ENCODE assay signal across 1 cellular context in the genomic region with DNA sequence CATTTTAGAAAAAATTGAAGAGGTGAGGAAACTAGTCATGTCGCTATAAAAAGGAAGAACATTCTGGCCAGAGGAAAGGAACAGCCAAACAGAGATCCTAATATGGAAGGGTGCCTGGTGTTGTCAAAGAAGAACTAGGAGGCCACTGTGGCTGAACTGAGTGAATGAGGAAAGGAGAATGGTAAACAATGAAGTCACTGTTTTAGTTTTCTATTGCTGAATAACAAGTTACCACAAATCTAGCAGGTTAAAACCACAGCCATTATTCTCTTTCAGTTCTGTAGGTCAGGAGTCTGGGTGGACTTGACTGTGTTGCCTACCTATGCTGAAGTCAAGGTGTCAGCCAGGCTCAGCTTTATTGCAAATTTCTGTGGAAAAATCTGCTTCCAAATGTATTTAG.
TF ChIP-seq lines count a peak whose summit lies in the region.

No MANE protein-coding gene starts in this region.

TF ChIP-seq in GM12878, 131 proteins besides CTCF, POLR2A, EP300 and RAD21 (continued from another document and continues in another):
- TF ChIP-seq, protein P1, sequence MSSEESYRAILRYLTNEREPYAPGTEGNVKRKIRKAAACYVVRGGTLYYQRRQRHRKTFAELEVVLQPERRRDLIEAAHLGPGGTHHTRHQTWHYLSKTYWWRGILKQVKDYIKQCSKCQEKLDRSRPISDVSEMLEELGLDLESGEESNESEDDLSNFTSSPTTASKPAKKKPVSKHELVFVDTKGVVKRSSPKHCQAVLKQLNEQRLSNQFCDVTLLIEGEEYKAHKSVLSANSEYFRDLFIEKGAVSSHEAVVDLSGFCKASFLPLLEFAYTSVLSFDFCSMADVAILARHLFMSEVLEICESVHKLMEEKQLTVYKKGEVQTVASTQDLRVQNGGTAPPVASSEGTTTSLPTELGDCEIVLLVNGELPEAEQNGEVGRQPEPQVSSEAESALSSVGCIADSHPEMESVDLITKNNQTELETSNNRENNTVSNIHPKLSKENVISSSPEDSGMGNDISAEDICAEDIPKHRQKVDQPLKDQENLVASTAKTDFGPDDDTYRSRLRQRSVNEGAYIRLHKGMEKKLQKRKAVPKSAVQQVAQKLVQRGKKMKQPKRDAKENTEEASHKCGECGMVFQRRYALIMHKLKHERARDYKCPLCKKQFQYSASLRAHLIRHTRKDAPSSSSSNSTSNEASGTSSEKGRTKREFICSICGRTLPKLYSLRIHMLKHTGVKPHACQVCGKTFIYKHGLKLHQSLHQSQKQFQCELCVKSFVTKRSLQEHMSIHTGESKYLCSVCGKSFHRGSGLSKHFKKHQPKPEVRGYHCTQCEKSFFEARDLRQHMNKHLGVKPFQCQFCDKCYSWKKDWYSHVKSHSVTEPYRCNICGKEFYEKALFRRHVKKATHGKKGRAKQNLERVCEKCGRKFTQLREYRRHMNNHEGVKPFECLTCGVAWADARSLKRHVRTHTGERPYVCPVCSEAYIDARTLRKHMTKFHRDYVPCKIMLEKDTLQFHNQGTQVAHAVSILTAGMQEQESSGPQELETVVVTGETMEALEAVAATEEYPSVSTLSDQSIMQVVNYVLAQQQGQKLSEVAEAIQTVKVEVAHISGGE (CRISPR knock-in tag; IDR thresholded peaks at IDR 0.05): no peak
- TF ChIP-seq TARDBP (IDR thresholded peaks at IDR 0.05; ENCODE audit: borderline replicate concordance) (no peak), KAT2A (conservative IDR thresholded peaks at IDR 0.05; ENCODE audit: control insufficient read depth, low read depth, low read length) (no peak), EZH2 (IDR thresholded peaks at IDR 0.05; ENCODE audit: borderline replicate concordance, control insufficient read depth, low read depth, low read length) (no peak), STAT1 (conservative IDR thresholded peaks at IDR 0.05) (no peak), ATF7 (IDR thresholded peaks at IDR 0.05; ENCODE audit: low read depth) (peak; percentile 85), CBX3 (IDR thresholded peaks at IDR 0.05; ENCODE audit: borderline replicate concordance, low read depth) (no peak), CEBPB (IDR thresholded peaks at IDR 0.05; ENCODE audit: borderline replicate concordance in 1 of 2, low read depth in 2 of 2, low read length in 2 of 2) (no peak), SMAD1 (IDR thresholded peaks at IDR 0.05; ENCODE audit: low read depth, partially characterized antibody) (no peak), NR2C1 (IDR thresholded peaks at IDR 0.05) (no peak), ZSCAN29 (IDR thresholded peaks at IDR 0.05) (no peak), IRF4 (IDR thresholded peaks at IDR 0.05; ENCODE audit: low read depth, low read length) (no peak), KLF5 (IDR thresholded peaks at IDR 0.05; ENCODE audit: partially characterized antibody) (no peak), RFX5 (IDR thresholded peaks at IDR 0.05; ENCODE audit: low read depth, low read length) (no peak), ZNF384 (IDR thresholded peaks at IDR 0.05; ENCODE audit: borderline replicate concordance, low read depth, low read length) (no peak), NRF1 (conservative IDR thresholded peaks at IDR 0.05; ENCODE audit: low read depth, low read length) (no peak), PAX5 (IDR thresholded peaks at IDR 0.05; ENCODE audit: borderline replicate concordance, low read depth, low read length) (no peak), JUND (IDR thresholded peaks at IDR 0.05; ENCODE audit: low read depth, low read length) (no peak), EED (IDR thresholded peaks at IDR 0.05; ENCODE audit: low read depth) (no peak), SMARCA5 (IDR thresholded peaks at IDR 0.05) (no peak), SPI1 (IDR thresholded peaks at IDR 0.05; ENCODE audit: borderline replicate concordance, insufficient read depth, low read depth, low read length) (peak; percentile 37; the same call in 1 of the 2 replicates), CBFB (IDR thresholded peaks at IDR 0.05; ENCODE audit: low read depth) (peak; percentile 50; the same call in 1 of the 2 replicates), GABPA (IDR thresholded peaks at IDR 0.05; ENCODE audit: low read depth) (no peak), RAD51 (IDR thresholded peaks at IDR 0.05) (no peak), FOXK2 (IDR thresholded peaks at IDR 0.05) (no peak), NR2F1 (conservative IDR thresholded peaks at IDR 0.05) (peak; percentile 64), RELA (IDR thresholded peaks at IDR 0.05; ENCODE audit: borderline replicate concordance, partially characterized antibody) (no peak), YY1 (IDR thresholded peaks at IDR 0.05; ENCODE audit: low read depth, low read length) (no peak), SUZ12 (IDR thresholded peaks at IDR 0.05; ENCODE audit: unreplicated experiment) (no peak), SMAD5 (IDR thresholded peaks at IDR 0.05; ENCODE audit: low read depth) (no peak), MEF2A (IDR thresholded peaks at IDR 0.05; ENCODE audit: insufficient read depth, low read depth, low read length) (no peak), IKZF1 (conservative IDR thresholded peaks at IDR 0.05) (peak; percentile 36; the same call in 1 of the 2 replicates), ESRRA (IDR thresholded peaks at IDR 0.05; ENCODE audit: low read length) (no peak)
- TF ChIP-seq, protein P2, sequence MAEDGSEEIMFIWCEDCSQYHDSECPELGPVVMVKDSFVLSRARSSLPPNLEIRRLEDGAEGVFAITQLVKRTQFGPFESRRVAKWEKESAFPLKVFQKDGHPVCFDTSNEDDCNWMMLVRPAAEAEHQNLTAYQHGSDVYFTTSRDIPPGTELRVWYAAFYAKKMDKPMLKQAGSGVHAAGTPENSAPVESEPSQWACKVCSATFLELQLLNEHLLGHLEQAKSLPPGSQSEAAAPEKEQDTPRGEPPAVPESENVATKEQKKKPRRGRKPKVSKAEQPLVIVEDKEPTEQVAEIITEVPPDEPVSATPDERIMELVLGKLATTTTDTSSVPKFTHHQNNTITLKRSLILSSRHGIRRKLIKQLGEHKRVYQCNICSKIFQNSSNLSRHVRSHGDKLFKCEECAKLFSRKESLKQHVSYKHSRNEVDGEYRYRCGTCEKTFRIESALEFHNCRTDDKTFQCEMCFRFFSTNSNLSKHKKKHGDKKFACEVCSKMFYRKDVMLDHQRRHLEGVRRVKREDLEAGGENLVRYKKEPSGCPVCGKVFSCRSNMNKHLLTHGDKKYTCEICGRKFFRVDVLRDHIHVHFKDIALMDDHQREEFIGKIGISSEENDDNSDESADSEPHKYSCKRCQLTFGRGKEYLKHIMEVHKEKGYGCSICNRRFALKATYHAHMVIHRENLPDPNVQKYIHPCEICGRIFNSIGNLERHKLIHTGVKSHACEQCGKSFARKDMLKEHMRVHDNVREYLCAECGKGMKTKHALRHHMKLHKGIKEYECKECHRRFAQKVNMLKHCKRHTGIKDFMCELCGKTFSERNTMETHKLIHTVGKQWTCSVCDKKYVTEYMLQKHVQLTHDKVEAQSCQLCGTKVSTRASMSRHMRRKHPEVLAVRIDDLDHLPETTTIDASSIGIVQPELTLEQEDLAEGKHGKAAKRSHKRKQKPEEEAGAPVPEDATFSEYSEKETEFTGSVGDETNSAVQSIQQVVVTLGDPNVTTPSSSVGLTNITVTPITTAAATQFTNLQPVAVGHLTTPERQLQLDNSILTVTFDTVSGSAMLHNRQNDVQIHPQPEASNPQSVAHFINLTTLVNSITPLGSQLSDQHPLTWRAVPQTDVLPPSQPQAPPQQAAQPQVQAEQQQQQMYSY (CRISPR knock-in tag; IDR thresholded peaks at IDR 0.05): no peak
- TF ChIP-seq, protein P3, sequence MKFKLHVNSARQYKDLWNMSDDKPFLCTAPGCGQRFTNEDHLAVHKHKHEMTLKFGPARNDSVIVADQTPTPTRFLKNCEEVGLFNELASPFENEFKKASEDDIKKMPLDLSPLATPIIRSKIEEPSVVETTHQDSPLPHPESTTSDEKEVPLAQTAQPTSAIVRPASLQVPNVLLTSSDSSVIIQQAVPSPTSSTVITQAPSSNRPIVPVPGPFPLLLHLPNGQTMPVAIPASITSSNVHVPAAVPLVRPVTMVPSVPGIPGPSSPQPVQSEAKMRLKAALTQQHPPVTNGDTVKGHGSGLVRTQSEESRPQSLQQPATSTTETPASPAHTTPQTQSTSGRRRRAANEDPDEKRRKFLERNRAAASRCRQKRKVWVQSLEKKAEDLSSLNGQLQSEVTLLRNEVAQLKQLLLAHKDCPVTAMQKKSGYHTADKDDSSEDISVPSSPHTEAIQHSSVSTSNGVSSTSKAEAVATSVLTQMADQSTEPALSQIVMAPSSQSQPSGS (IDR thresholded peaks at IDR 0.05; ENCODE audit: low read length): 0 out of 2 replicates have a peak, but pooled peaks have one; percentile 20
- TF ChIP-seq, protein P4, sequence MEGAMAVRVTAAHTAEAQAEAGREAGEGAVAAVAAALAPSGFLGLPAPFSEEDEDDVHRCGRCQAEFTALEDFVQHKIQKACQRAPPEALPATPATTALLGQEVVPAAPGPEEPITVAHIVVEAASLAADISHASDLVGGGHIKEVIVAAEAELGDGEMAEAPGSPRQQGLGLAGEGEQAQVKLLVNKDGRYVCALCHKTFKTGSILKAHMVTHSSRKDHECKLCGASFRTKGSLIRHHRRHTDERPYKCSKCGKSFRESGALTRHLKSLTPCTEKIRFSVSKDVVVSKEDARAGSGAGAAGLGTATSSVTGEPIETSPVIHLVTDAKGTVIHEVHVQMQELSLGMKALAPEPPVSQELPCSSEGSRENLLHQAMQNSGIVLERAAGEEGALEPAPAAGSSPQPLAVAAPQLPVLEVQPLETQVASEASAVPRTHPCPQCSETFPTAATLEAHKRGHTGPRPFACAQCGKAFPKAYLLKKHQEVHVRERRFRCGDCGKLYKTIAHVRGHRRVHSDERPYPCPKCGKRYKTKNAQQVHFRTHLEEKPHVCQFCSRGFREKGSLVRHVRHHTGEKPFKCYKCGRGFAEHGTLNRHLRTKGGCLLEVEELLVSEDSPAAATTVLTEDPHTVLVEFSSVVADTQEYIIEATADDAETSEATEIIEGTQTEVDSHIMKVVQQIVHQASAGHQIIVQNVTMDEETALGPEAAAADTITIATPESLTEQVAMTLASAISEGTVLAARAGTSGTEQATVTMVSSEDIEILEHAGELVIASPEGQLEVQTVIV (IDR thresholded peaks at IDR 0.05; ENCODE audit: borderline replicate concordance, partially characterized antibody): no peak
- TF ChIP-seq, protein P5, sequence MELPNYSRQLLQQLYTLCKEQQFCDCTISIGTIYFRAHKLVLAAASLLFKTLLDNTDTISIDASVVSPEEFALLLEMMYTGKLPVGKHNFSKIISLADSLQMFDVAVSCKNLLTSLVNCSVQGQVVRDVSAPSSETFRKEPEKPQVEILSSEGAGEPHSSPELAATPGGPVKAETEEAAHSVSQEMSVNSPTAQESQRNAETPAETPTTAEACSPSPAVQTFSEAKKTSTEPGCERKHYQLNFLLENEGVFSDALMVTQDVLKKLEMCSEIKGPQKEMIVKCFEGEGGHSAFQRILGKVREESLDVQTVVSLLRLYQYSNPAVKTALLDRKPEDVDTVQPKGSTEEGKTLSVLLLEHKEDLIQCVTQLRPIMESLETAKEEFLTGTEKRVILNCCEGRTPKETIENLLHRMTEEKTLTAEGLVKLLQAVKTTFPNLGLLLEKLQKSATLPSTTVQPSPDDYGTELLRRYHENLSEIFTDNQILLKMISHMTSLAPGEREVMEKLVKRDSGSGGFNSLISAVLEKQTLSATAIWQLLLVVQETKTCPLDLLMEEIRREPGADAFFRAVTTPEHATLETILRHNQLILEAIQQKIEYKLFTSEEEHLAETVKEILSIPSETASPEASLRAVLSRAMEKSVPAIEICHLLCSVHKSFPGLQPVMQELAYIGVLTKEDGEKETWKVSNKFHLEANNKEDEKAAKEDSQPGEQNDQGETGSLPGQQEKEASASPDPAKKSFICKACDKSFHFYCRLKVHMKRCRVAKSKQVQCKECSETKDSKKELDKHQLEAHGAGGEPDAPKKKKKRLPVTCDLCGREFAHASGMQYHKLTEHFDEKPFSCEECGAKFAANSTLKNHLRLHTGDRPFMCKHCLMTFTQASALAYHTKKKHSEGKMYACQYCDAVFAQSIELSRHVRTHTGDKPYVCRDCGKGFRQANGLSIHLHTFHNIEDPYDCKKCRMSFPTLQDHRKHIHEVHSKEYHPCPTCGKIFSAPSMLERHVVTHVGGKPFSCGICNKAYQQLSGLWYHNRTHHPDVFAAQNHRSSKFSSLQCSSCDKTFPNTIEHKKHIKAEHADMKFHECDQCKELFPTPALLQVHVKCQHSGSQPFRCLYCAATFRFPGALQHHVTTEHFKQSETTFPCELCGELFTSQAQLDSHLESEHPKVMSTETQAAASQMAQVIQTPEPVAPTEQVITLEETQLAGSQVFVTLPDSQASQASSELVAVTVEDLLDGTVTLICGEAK (IDR thresholded peaks at IDR 0.05; ENCODE audit: borderline replicate concordance): no peak
- TF ChIP-seq, protein P6, sequence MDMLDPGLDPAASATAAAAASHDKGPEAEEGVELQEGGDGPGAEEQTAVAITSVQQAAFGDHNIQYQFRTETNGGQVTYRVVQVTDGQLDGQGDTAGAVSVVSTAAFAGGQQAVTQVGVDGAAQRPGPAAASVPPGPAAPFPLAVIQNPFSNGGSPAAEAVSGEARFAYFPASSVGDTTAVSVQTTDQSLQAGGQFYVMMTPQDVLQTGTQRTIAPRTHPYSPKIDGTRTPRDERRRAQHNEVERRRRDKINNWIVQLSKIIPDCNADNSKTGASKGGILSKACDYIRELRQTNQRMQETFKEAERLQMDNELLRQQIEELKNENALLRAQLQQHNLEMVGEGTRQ (IDR thresholded peaks at IDR 0.05; ENCODE audit: borderline replicate concordance, low read depth, low read length): no peak
- TF ChIP-seq, protein P7, sequence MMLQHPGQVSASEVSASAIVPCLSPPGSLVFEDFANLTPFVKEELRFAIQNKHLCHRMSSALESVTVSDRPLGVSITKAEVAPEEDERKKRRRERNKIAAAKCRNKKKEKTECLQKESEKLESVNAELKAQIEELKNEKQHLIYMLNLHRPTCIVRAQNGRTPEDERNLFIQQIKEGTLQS (IDR thresholded peaks at IDR 0.05; ENCODE audit: borderline replicate concordance, extremely low read depth, low read depth, low read length): no peak
- TF ChIP-seq, protein P8, sequence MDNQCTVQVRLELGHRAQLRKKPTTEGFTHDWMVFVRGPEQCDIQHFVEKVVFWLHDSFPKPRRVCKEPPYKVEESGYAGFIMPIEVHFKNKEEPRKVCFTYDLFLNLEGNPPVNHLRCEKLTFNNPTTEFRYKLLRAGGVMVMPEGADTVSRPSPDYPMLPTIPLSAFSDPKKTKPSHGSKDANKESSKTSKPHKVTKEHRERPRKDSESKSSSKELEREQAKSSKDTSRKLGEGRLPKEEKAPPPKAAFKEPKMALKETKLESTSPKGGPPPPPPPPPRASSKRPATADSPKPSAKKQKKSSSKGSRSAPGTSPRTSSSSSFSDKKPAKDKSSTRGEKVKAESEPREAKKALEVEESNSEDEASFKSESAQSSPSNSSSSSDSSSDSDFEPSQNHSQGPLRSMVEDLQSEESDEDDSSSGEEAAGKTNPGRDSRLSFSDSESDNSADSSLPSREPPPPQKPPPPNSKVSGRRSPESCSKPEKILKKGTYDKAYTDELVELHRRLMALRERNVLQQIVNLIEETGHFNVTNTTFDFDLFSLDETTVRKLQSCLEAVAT (IDR thresholded peaks at IDR 0.05): 0 out of 2 replicates have a peak, but pooled peaks have one; percentile 23
- TF ChIP-seq, protein P9, sequence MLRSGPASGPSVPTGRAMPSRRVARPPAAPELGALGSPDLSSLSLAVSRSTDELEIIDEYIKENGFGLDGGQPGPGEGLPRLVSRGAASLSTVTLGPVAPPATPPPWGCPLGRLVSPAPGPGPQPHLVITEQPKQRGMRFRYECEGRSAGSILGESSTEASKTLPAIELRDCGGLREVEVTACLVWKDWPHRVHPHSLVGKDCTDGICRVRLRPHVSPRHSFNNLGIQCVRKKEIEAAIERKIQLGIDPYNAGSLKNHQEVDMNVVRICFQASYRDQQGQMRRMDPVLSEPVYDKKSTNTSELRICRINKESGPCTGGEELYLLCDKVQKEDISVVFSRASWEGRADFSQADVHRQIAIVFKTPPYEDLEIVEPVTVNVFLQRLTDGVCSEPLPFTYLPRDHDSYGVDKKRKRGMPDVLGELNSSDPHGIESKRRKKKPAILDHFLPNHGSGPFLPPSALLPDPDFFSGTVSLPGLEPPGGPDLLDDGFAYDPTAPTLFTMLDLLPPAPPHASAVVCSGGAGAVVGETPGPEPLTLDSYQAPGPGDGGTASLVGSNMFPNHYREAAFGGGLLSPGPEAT (IDR thresholded peaks at IDR 0.05; ENCODE audit: low read depth): no peak
